In genomic region chr22:38347181-38347943, GRCh38 we compare ENCODE assay signal across 18 cellular contexts.
DNase-seq lines count a peak whose midpoint lies in the region; ATAC-seq and TF ChIP-seq lines count a peak whose summit lies in the region.
"Had no signal": no experiment of that assay in that cellular context is flagged by ENCODE, and none has a peak within 500 bp of the region (broad histone marks: within the 10 kb centered on the region; RNA-seq: fewer than 3 reads in every experiment).

No MANE protein-coding gene starts in this region.

- H3K27ac ChIP-seq in RWPE1, result peak overlapping the region; percentile 23
- H3K27ac ChIP-seq: brain microvascular endothelial cell had no signal

- DNase-seq in NCI-H1092 (lab: John Stamatoyannopoulos, UW) (peak; percentile 7), NCI-H1092 treated with DMSO at 0.1 percent for 48 hours (lab: John Stamatoyannopoulos, UW) (no peak), RWPE1 (ENCODE audit: low spot score) (no peak), iPS-NIHi11 (ENCODE audit: low spot score) (peak; percentile 5), retina (peak; percentile 37), AML-193 (lab: John Stamatoyannopoulos, UW) (no peak), T-helper 9 cell (no peak)
- DNase-seq: 8988T; activated CD4-positive, alpha-beta T cell treated with anti-CD3 and anti-CD28 coated beads for 36 hours; brain microvascular endothelial cell; CD4-positive, alpha-beta memory T cell; effector memory CD8-positive, alpha-beta T cell; foreskin melanocyte; immature natural killer cell; stimulated activated CD4-positive, alpha-beta T cell treated with anti-CD3 and anti-CD28 coated beads, Interleukin-4, amount 100 ng/mL, for 4 hours; stimulated activated naive CD4-positive, alpha-beta T cell; T-helper 2 cell had no signal

- POLR2A ChIA-PET in RWPE1 (lab: Yijun Ruan, JAX; ENCODE audit: low non-redundant PET), result no interaction called here

- no peak for ATAC-seq in HG02610 (IDR thresholded peaks at IDR 0.05; ENCODE audit: unreplicated experiment)
- ATAC-seq: effector memory CD8-positive, alpha-beta T cell had no signal

- no peak for TF ChIP-seq CTCF in RWPE1 (conservative IDR thresholded peaks at IDR 0.05; ENCODE audit: low read depth)

- CTCF ChIA-PET in RWPE1 (lab: Yijun Ruan, JAX), result no interaction called here

Comparison
In these comparisons a context has a peak if more than half of its experiments do, and no peak if none do; other contexts are left out.
1. DNase-seq: peak in NCI-H1092 (single experiment), iPS-NIHi11 (single experiment) and retina (single experiment); none in NCI-H1092 treated with DMSO at 0.1 percent for 48 hours (single experiment), RWPE1 (single experiment), AML-193 (0 of 2) and T-helper 9 cell (single experiment).